In genomic region chr6:34638834-34639736, GRCh38 we compare ENCODE assay signal across 12 cellular contexts. TPM values are rescaled to one million over a fixed set of nuclear protein-coding genes. Genes with fewer than 3 reads are reported as not detected.
DNase-seq lines count a peak whose midpoint lies in the region; ATAC-seq and TF ChIP-seq lines count a peak whose summit lies in the region.
"Had no signal": no experiment of that assay in that cellular context is flagged by ENCODE, and none has a peak within 500 bp of the region (broad histone marks: within the 10 kb centered on the region; RNA-seq: fewer than 3 reads in every experiment).

No MANE protein-coding gene starts in this region.

- no peak overlapping the region for H3K4me3 ChIP-seq in AG10803 (ENCODE audit: low read length)
- H3K4me3 ChIP-seq: BLaER1, lung had no signal

- no peaks in the 10 kb centered on the region for H3K27me3 Mint-ChIP-seq in activated naive CD8-positive, alpha-beta T cell treated with anti-CD3 and anti-CD28 coated beads, Interleukin-2, amount 50 U/mL, for 24 hours
- no peaks in the 10 kb centered on the region for H3K27me3 Mint-ChIP-seq in endothelial cell (ENCODE audit: unreplicated experiment)

- DNase-seq in AG10803 (ENCODE audit: low read depth) = peak; percentile 6
- DNase-seq in activated naive CD8-positive, alpha-beta T cell treated with anti-CD3 and anti-CD28 coated beads, Interleukin-2, amount 50 U/mL, for 24 hours = no peak
- no peak for DNase-seq in 8988T
- no peak for DNase-seq in globus pallidus (ENCODE audit: low spot score)
- DNase-seq in endothelial cell (ENCODE audit: low spot score) = no peak
- DNase-seq in cerebellar nuclear complex (lab: John Stamatoyannopoulos, UW) = no peak
- DNase-seq: NCI-H526 treated with DMSO at 0.1 percent for 48 hours; stimulated activated CD4-positive, alpha-beta T cell treated with anti-CD3 and anti-CD28 coated beads, Interleukin-4, amount 100 ng/mL, for 24 hours had no signal

- peak overlapping the region; percentile 68 for H3K27ac Mint-ChIP-seq in activated naive CD8-positive, alpha-beta T cell treated with anti-CD3 and anti-CD28 coated beads, Interleukin-2, amount 50 U/mL, for 24 hours
- no peak overlapping the region for H3K27ac Mint-ChIP-seq in endothelial cell (ENCODE audit: unreplicated experiment)

- ATAC-seq in GM18909 (IDR thresholded peaks at IDR 0.05; ENCODE audit: poor library complexity, unreplicated experiment) (peak; percentile 77), HG02870 (IDR thresholded peaks at IDR 0.05; ENCODE audit: unreplicated experiment) (peak; percentile 66)
- peak; percentile 75 for ATAC-seq in activated naive CD8-positive, alpha-beta T cell treated with anti-CD3 and anti-CD28 coated beads, Interleukin-2, amount 50 U/mL, for 24 hours

- no peaks in the 10 kb centered on the region for H3K9me3 Mint-ChIP-seq in activated naive CD8-positive, alpha-beta T cell treated with anti-CD3 and anti-CD28 coated beads, Interleukin-2, amount 50 U/mL, for 24 hours
- H3K9me3 Mint-ChIP-seq in endothelial cell (ENCODE audit: unreplicated experiment) = no peaks in the 10 kb centered on the region

- H3K4me1 Mint-ChIP-seq in activated naive CD8-positive, alpha-beta T cell treated with anti-CD3 and anti-CD28 coated beads, Interleukin-2, amount 50 U/mL, for 24 hours = peaks cover 16% of the 10 kb centered on the region
- H3K4me1 Mint-ChIP-seq in endothelial cell (ENCODE audit: unreplicated experiment) = peaks cover 4% of the 10 kb centered on the region

- H3K4me3 Mint-ChIP-seq in activated naive CD8-positive, alpha-beta T cell treated with anti-CD3 and anti-CD28 coated beads, Interleukin-2, amount 50 U/mL, for 24 hours = no peak overlapping the region
- no peak overlapping the region for H3K4me3 Mint-ChIP-seq in endothelial cell (ENCODE audit: unreplicated experiment)

- peaks cover 16% of the 10 kb centered on the region for H3K36me3 Mint-ChIP-seq in activated naive CD8-positive, alpha-beta T cell treated with anti-CD3 and anti-CD28 coated beads, Interleukin-2, amount 50 U/mL, for 24 hours (ENCODE audit: low read depth)
- H3K36me3 Mint-ChIP-seq in endothelial cell (ENCODE audit: low read depth, unreplicated experiment) = peaks cover 4% of the 10 kb centered on the region

- TF ChIP-seq CTCF in AG10803 (conservative IDR thresholded peaks at IDR 0.05; ENCODE audit: low read length) (no peak), endothelial cell (IDR thresholded peaks at IDR 0.05; ENCODE audit: unreplicated experiment) (no peak)

RNA-seq across cellular contexts. Expression of gene ILRUN, which starts 57.5 kb away (rescaled TPM):
- 58.9 TPM for total RNA-seq in endothelial cell (ENCODE audit: unreplicated experiment)
